Comparison of ENCODE assay signal across 1 cellular context in genomic region chr1:229480500-229480899, GRCh38.
TF ChIP-seq lines count a peak whose summit lies in the region.

No MANE protein-coding gene starts in this region.

TF ChIP-seq in GM12878, 131 proteins besides CTCF, POLR2A, EP300 and RAD21:
- TF ChIP-seq IRF4 (IDR thresholded peaks at IDR 0.05; ENCODE audit: low read depth, low read length), result no peak
- TF ChIP-seq POU2F2 (IDR thresholded peaks at IDR 0.05; ENCODE audit: borderline replicate concordance, low read depth, low read length), result 0 out of 3 replicates have a peak, but pooled peaks have one; percentile 2
- TF ChIP-seq SPI1 (IDR thresholded peaks at IDR 0.05; ENCODE audit: borderline replicate concordance, insufficient read depth, low read depth, low read length), result no peak
- TF ChIP-seq SREBF1 (IDR thresholded peaks at IDR 0.05; ENCODE audit: low read length), result no peak
- TF ChIP-seq TCF3 (IDR thresholded peaks at IDR 0.05; ENCODE audit: borderline replicate concordance, insufficient read depth, low read depth, low read length), result 0 out of 2 replicates have a peak, but pooled peaks have one; percentile 3
- peak; percentile 53; the same call in 1 of the 2 replicates for TF ChIP-seq ZBTB33 (IDR thresholded peaks at IDR 0.05)
- TF ChIP-seq NR2F1 (conservative IDR thresholded peaks at IDR 0.05), result peak; percentile 3; the same call in 1 of the 2 replicates
- no peak for TF ChIP-seq E2F8 (IDR thresholded peaks at IDR 0.05; ENCODE audit: low read depth, partially characterized antibody)
- TF ChIP-seq JUNB (IDR thresholded peaks at IDR 0.05), result 0 out of 2 replicates have a peak, but pooled peaks have one; percentile 7
- no peak for TF ChIP-seq CHD1 (IDR thresholded peaks at IDR 0.05; ENCODE audit: low read depth, low read length)
